Comparison of ENCODE assay signal across 7 cellular contexts in the genomic region with DNA sequence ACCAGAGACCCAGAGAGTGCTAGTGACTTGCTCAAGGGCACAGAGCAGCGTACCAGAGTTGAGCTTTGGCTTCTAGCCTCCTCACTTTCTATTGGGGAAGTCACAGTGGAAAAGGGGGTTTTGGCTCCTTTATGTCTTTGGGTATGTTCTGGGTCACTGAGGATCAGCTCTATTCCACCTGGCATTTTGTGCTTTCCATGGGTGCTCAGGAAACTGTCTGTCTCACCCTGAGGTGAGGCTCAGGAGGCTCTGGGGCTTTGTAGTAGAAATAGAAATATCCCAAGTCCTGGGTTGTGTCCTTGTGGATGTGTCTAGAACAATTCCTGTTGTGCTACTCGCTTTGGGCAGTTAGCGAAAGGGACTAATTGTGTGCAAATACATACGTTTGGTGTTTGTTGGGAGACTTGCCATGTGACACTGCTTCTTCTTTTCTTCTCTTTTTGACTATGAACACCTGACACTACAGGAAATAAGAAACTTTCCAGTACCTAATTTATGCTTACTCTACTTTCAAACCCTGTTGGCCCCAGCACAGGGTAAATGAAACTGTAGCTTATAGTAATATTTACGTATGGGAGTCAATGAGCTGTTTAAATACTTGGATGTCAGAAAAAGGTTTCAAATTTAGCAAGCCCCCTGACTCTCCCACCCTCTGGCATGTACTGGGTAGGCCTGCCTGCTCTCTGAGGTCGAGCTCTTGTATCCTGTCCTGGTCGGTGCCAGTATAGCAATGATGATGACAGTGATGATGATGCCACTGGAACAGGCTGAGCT.
A peak's percentile ranks its signal among the peaks of the same experiment; 100 is the strongest.
DNase-seq lines count a peak whose midpoint lies in the region; ATAC-seq and TF ChIP-seq lines count a peak whose summit lies in the region.

No MANE protein-coding gene starts in this region.

- DNase-seq in activated T-cell treated with anti-CD3 and anti-CD28 coated beads, Interleukin-2, amount 50 U/mL, for 48 hours, result peak; percentile 78 to 79
- peak; percentile 60 to 72 for DNase-seq in stimulated activated CD8-positive, alpha-beta memory T cell treated with anti-CD3 and anti-CD28 coated beads, Interleukin-15, amount 100 ng/mL, for 48 hours (ENCODE audit: low read depth in 2 of 2)
- DNase-seq in globus pallidus (ENCODE audit: low spot score) (no peak), foreskin fibroblast (no peak), GM19240 (ENCODE audit: insufficient read length, low spot score) (no peak)

- H3K4me3 ChIP-seq in foreskin fibroblast (ENCODE audit: low read depth in 1 of 2, low read length in 2 of 2), result no peak overlapping the region

- TF ChIP-seq CTCF in foreskin fibroblast (IDR thresholded peaks at IDR 0.05; ENCODE audit: low read depth, low read length), result no peak

- ATAC-seq in GM19328 (IDR thresholded peaks at IDR 0.05; ENCODE audit: unreplicated experiment) (peak; percentile 62), HG03060 (IDR thresholded peaks at IDR 0.05; ENCODE audit: low read depth, unreplicated experiment) (peak; percentile 43)

Comparison
In these comparisons a context has a peak if more than half of its experiments do, and no peak if none do; other contexts are left out.
1. DNase-seq: peak in activated T-cell treated with anti-CD3 and anti-CD28 coated beads, Interleukin-2, amount 50 U/mL, for 48 hours (2 of 2) and stimulated activated CD8-positive, alpha-beta memory T cell treated with anti-CD3 and anti-CD28 coated beads, Interleukin-15, amount 100 ng/mL, for 48 hours (2 of 2); none in globus pallidus (single experiment), foreskin fibroblast (0 of 2) and GM19240 (single experiment).